Comparison of ENCODE assay signal across 9 cellular contexts in the genomic region with DNA sequence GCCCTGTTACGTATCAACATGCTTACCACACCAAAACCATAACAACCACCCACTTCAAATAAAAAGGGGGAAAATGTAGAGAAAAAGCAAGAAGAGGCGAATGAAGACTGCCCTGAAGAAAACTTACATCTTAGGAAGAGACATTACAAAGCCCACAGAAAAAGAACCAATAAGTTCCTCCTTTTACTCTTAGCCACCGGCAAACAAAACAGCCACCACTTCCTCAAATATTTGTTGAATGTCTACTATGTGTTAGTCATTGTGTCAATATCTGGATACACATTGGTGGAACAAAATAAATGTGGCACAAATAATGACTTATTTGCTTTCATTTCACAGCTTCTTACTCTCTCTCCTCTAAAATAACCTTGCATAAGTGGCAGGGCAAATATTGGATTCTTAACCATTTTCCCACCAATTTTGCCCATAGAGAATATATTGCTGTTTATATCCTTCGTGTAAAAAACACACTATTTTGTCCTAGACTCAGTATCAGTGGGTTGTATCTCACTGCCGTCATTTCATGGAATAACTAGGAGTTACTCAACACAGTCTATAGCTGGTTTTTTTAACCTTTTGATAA.
A peak's percentile ranks its signal among the peaks of the same experiment; 100 is the strongest.
DNase-seq lines count a peak whose midpoint lies in the region; ATAC-seq and TF ChIP-seq lines count a peak whose summit lies in the region.
"Had no signal": no experiment of that assay in that cellular context is flagged by ENCODE, and none has a peak within 500 bp of the region (broad histone marks: within the 10 kb centered on the region; RNA-seq: fewer than 3 reads in every experiment).

No MANE protein-coding gene starts in this region.

- in situ Hi-C loops in GM23248 (cut with MboI), result no loop called here

- peaks cover 16% of the 10 kb centered on the region for H3K4me1 ChIP-seq in GM23248 (ENCODE audit: insufficient read depth)
- no peaks in the 10 kb centered on the region for H3K4me1 ChIP-seq in testis

- no peak for TF ChIP-seq POLR2A in testis (IDR thresholded peaks at IDR 0.05)

- TF ChIP-seq CTCF in epithelial cell of esophagus (IDR thresholded peaks at IDR 0.05; ENCODE audit: insufficient read depth, low read depth, low read length, missing control alignments) (no peak), testis (IDR thresholded peaks at IDR 0.05) (no peak)

- WGBS in GM23248 (ENCODE audit: low coverage in 1 of 2, low lambda C conversion rate in 2 of 2, missing lambda C conversion rate in 2 of 2), 2 experiments, result 77 to 81% methylated on average over 5 of the region's 5 CpGs
- WGBS in testis, 2 donors, result 88 to 89% methylated on average over 5 of the region's 5 CpGs

- DNase-seq in GM23248 (peak; percentile 56), NOMO-1 treated with DMSO at 0.1 percent for 48 hours (lab: John Stamatoyannopoulos, UW; ENCODE audit: unreplicated experiment) (peak; percentile 88), epithelial cell of esophagus (ENCODE audit: low read depth) (peak; percentile 72), renal cortical epithelial cell (ENCODE audit: low read depth) (peak; percentile 94), T1000 (lab: John Stamatoyannopoulos, UW) (no peak), GM19238 (ENCODE audit: insufficient read length, low spot score) (no peak), testis (no peak)
- DNase-seq: NCI-H1105 treated with DMSO at 0.1 percent for 48 hours had no signal

- peaks cover 5% of the 10 kb centered on the region; the same call in 1 of the 2 replicates for H3F3A ChIP-seq in GM23248 (ENCODE audit: insufficient read depth)

- H3K9me3 ChIP-seq in GM23248 (ENCODE audit: low read depth) (no peaks in the 10 kb centered on the region), testis (no peaks in the 10 kb centered on the region)

- peaks cover 4% of the 10 kb centered on the region; the same call in 1 of the 2 replicates for H3K9me2 ChIP-seq in GM23248 (ENCODE audit: insufficient read depth)

- H3K79me2 ChIP-seq in GM23248 (ENCODE audit: insufficient read depth), result no peaks in the 10 kb centered on the region

- ATAC-seq in HG03571 (IDR thresholded peaks at IDR 0.05; ENCODE audit: unreplicated experiment), result no peak

- intact Hi-C loops in testis (cut with DNase I; ENCODE audit: low total_unique reads), result no loop called here

- peak overlapping the region; percentile 37 for H3K4me2 ChIP-seq in GM23248 (ENCODE audit: unreplicated experiment)

- no peaks in the 10 kb centered on the region for H3K27me3 ChIP-seq in GM23248 (replicated peaks; ENCODE audit: insufficient read depth)
- no peaks in the 10 kb centered on the region for H3K27me3 ChIP-seq in testis

- no peaks in the 10 kb centered on the region for H4K20me1 ChIP-seq in GM23248 (ENCODE audit: insufficient read depth)

- no peak overlapping the region for H3K9ac ChIP-seq in GM23248

- H3K36me3 ChIP-seq in GM23248 (ENCODE audit: low read depth), result no peaks in the 10 kb centered on the region
- no peaks in the 10 kb centered on the region for H3K36me3 ChIP-seq in testis (ENCODE audit: low read depth, missing control alignments)

- H3K4me3 ChIP-seq in GM23248 (0 out of 2 replicates have a peak overlapping the region, but pooled peaks have one; percentile 1), epithelial cell of esophagus (ENCODE audit: low read length) (no peak overlapping the region), testis (no peak overlapping the region)

- peak overlapping the region; percentile 30; the same call in 1 of the 2 replicates for H2AFZ ChIP-seq in GM23248

- H3K27ac ChIP-seq in GM23248 (no peak overlapping the region), testis (no peak overlapping the region)

Comparison
In these comparisons a context has a peak if more than half of its experiments do, and no peak if none do; other contexts are left out.
1. DNase-seq: peak in GM23248 (single experiment), NOMO-1 treated with DMSO at 0.1 percent for 48 hours (single experiment), epithelial cell of esophagus (single experiment) and renal cortical epithelial cell (single experiment); none in T1000 (single experiment), GM19238 (single experiment) and testis (single experiment).